In genomic region chr4:40216622-40217366, GRCh38 we compare ENCODE assay signal across 19 cellular contexts. TPM values are rescaled to one million over a fixed set of nuclear protein-coding genes. Genes with fewer than 3 reads are reported as not detected.
DNase-seq lines count a peak whose midpoint lies in the region; ATAC-seq and TF ChIP-seq lines count a peak whose summit lies in the region.
"Had no signal": no experiment of that assay in that cellular context is flagged by ENCODE, and none has a peak within 500 bp of the region (broad histone marks: within the 10 kb centered on the region; RNA-seq: fewer than 3 reads in every experiment).

No MANE protein-coding gene starts in this region.

- peak overlapping the region; percentile 5; the same call in 1 of the 2 replicates for H3K27ac ChIP-seq in OCI-LY3 (ENCODE audit: low read length)
- H3K27ac ChIP-seq: dorsolateral prefrontal cortex, neutrophil, suprapubic skin had no signal

- peak; percentile 59 to 67 for ATAC-seq in activated naive CD4-positive, alpha-beta T cell treated with anti-CD3 and anti-CD28 coated beads, Interleukin-2, amount 50 U/mL, for 72 hours
- no peak for ATAC-seq in stimulated activated memory B cell treated with anti-CD40 and anti-IgM and Interleukin-4, amounts not matched to agents 10 μg/mL and 1 μg/mL and 100 μg/mL, for 72 hours
- no peak for ATAC-seq in HG03280 (IDR thresholded peaks at IDR 0.05; ENCODE audit: unreplicated experiment)
- ATAC-seq in HG02884 (IDR thresholded peaks at IDR 0.05; ENCODE audit: unreplicated experiment): no peak
- ATAC-seq in GM18511 (IDR thresholded peaks at IDR 0.05; ENCODE audit: unreplicated experiment): no peak

- H3K4me3 ChIP-seq in OCI-LY3 (ENCODE audit: low read length): no peak overlapping the region
- H3K4me3 ChIP-seq: dorsolateral prefrontal cortex, suprapubic skin had no signal

- peak overlapping the region; percentile 16 for H3K4me2 ChIP-seq in OCI-LY3 (ENCODE audit: low read length)

- no peak for TF ChIP-seq CTCF in OCI-LY3 (IDR thresholded peaks at IDR 0.05; ENCODE audit: low read depth, low read length)

- peaks cover 99% of the 10 kb centered on the region for H3K36me3 Mint-ChIP-seq in activated T-cell treated with anti-CD3 and anti-CD28 coated beads, Interleukin-2, amount 50 U/mL, for 24 hours (ENCODE audit: low read depth)
- peaks cover 53 to 78% of the 10 kb centered on the region in 2 donors for H3K36me3 Mint-ChIP-seq in activated naive CD4-positive, alpha-beta T cell treated with anti-CD3 and anti-CD28 coated beads, Interleukin-2, amount 50 U/mL, for 72 hours
- peaks cover 62% of the 10 kb centered on the region for H3K36me3 Mint-ChIP-seq in stimulated activated memory B cell treated with anti-CD40 and anti-IgM and Interleukin-4, amounts not matched to agents 10 μg/mL and 1 μg/mL and 100 μg/mL, for 72 hours

- H3K4me1 ChIP-seq in OCI-LY3 (ENCODE audit: low read length): peaks cover 76% of the 10 kb centered on the region
- H3K4me1 ChIP-seq: suprapubic skin had no signal

- H3K4me1 Mint-ChIP-seq in activated T-cell treated with anti-CD3 and anti-CD28 coated beads, Interleukin-2, amount 50 U/mL, for 24 hours (ENCODE audit: low read depth): peaks cover 98% of the 10 kb centered on the region
- peaks cover 91% of the 10 kb centered on the region for H3K4me1 Mint-ChIP-seq in stimulated activated memory B cell treated with anti-CD40 and anti-IgM and Interleukin-4, amounts not matched to agents 10 μg/mL and 1 μg/mL and 100 μg/mL, for 72 hours
- H3K4me1 Mint-ChIP-seq: brain had no signal

- DNase-seq in activated T-cell treated with anti-CD3 and anti-CD28 coated beads, Interleukin-2, amount 50 U/mL, for 24 hours: no peak
- no peak for DNase-seq in activated T-cell treated with anti-CD3 and anti-CD28 coated beads, Interleukin-2, amount 50 U/mL, for 1 hour
- DNase-seq in activated naive CD4-positive, alpha-beta T cell treated with anti-CD3 and anti-CD28 coated beads, Interleukin-2, amount 50 U/mL, for 72 hours (ENCODE audit: low spot score in 2 of 2): no peak
- DNase-seq: activated CD4-positive, alpha-beta T cell treated with anti-CD3 and anti-CD28 coated beads, Interleukin-2, amount 50 U/mL, for 1 hour; activated gamma-delta T cell; dorsolateral prefrontal cortex; H9; kidney glomerular epithelial cell; mesendoderm; NCI-H1436; T-helper 9 cell had no signal

- no peak overlapping the region for H2AFZ ChIP-seq in OCI-LY3 (ENCODE audit: low read depth, low read length)

- H3K27me3 Mint-ChIP-seq in activated T-cell treated with anti-CD3 and anti-CD28 coated beads, Interleukin-2, amount 50 U/mL, for 24 hours: no peaks in the 10 kb centered on the region
- H3K27me3 Mint-ChIP-seq in stimulated activated memory B cell treated with anti-CD40 and anti-IgM and Interleukin-4, amounts not matched to agents 10 μg/mL and 1 μg/mL and 100 μg/mL, for 72 hours: no peaks in the 10 kb centered on the region
- H3K27me3 Mint-ChIP-seq: brain had no signal

- H3K27ac Mint-ChIP-seq in activated T-cell treated with anti-CD3 and anti-CD28 coated beads, Interleukin-2, amount 50 U/mL, for 24 hours: peak overlapping the region; percentile 97
- peak overlapping the region; percentile 86 to 96 for H3K27ac Mint-ChIP-seq in activated naive CD4-positive, alpha-beta T cell treated with anti-CD3 and anti-CD28 coated beads, Interleukin-2, amount 50 U/mL, for 72 hours
- H3K27ac Mint-ChIP-seq in stimulated activated memory B cell treated with anti-CD40 and anti-IgM and Interleukin-4, amounts not matched to agents 10 μg/mL and 1 μg/mL and 100 μg/mL, for 72 hours: peak overlapping the region; percentile 76
- H3K27ac Mint-ChIP-seq: brain, H9 had no signal

- peaks cover 95% of the 10 kb centered on the region for H4K20me1 ChIP-seq in OCI-LY3 (ENCODE audit: insufficient read depth, low read length)

- no peaks in the 10 kb centered on the region for H3K9me3 Mint-ChIP-seq in activated T-cell treated with anti-CD3 and anti-CD28 coated beads, Interleukin-2, amount 50 U/mL, for 24 hours
- peaks cover 0 to 3% of the 10 kb centered on the region in 2 donors for H3K9me3 Mint-ChIP-seq in activated naive CD4-positive, alpha-beta T cell treated with anti-CD3 and anti-CD28 coated beads, Interleukin-2, amount 50 U/mL, for 72 hours
- H3K9me3 Mint-ChIP-seq in stimulated activated memory B cell treated with anti-CD40 and anti-IgM and Interleukin-4, amounts not matched to agents 10 μg/mL and 1 μg/mL and 100 μg/mL, for 72 hours: no peaks in the 10 kb centered on the region

- H3K27me3 ChIP-seq in OCI-LY3 (ENCODE audit: low read depth, low read length): no peaks in the 10 kb centered on the region
- H3K27me3 ChIP-seq: neutrophil, suprapubic skin had no signal

- peak overlapping the region; percentile 69 for H3K4me3 Mint-ChIP-seq in activated T-cell treated with anti-CD3 and anti-CD28 coated beads, Interleukin-2, amount 50 U/mL, for 24 hours
- H3K4me3 Mint-ChIP-seq in stimulated activated memory B cell treated with anti-CD40 and anti-IgM and Interleukin-4, amounts not matched to agents 10 μg/mL and 1 μg/mL and 100 μg/mL, for 72 hours: no peak overlapping the region
- H3K4me3 Mint-ChIP-seq: brain, H9 had no signal

- no peak overlapping the region for H3K9ac ChIP-seq in OCI-LY3 (ENCODE audit: low read length)

- peaks cover 100% of the 10 kb centered on the region for H3K79me2 ChIP-seq in OCI-LY3 (ENCODE audit: low read length)

- H3K36me3 ChIP-seq in OCI-LY3 (replicated peaks; ENCODE audit: low read depth, low read length): peaks cover 76% of the 10 kb centered on the region
- H3K36me3 ChIP-seq: suprapubic skin had no signal

- H3K9me3 ChIP-seq in OCI-LY3 (ENCODE audit: insufficient read depth, low read length): peaks cover 2% of the 10 kb centered on the region; the same call in 1 of the 2 replicates
- H3K9me3 ChIP-seq: neutrophil, suprapubic skin had no signal

RNA-seq across cellular contexts. Expression of gene RHOH, which starts 20.0 kb away (rescaled TPM):
- total RNA-seq in activated naive CD4-positive, alpha-beta T cell treated with anti-CD3 and anti-CD28 coated beads, Interleukin-2, amount 50 U/mL, for 72 hours: 10 to 100 TPM; 81.2 to 82.9 TPM

Comparison
In these comparisons a context has a peak if more than half of its experiments do, and no peak if none do; other contexts are left out.
1. ATAC-seq: peak in activated naive CD4-positive, alpha-beta T cell treated with anti-CD3 and anti-CD28 coated beads, Interleukin-2, amount 50 U/mL, for 72 hours (2 of 2); none in stimulated activated memory B cell treated with anti-CD40 and anti-IgM and Interleukin-4, amounts not matched to agents 10 μg/mL and 1 μg/mL and 100 μg/mL, for 72 hours (single experiment), HG03280 (single experiment), HG02884 (single experiment) and GM18511 (single experiment).
2. Peak in every context shown above with its lines, with median percentiles within 50 percentile points of each other: H3K27ac Mint-ChIP-seq.